Comparison of ENCODE assay signal across 18 cellular contexts in the genomic region with DNA sequence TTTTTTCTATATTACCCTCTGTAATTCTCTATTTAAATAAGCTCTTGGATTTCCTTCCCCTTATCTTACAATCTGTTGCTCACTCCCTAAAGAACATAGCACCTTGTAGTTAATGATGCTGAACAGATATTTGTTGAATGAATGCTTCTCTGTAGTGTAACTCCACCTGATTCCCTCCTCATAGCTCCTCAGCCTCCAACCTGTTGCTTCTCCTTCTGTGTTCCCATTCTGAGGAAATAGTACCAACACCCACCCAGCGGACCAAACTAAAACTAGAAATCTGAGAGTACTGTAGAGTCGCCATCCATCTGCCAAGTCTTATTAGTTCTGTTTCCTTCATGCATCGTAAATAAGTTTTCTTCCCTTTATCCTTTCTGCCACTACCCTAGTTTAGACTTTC.
"Had no signal": no experiment of that assay in that cellular context is flagged by ENCODE, and none has a peak within 500 bp of the region (broad histone marks: within the 10 kb centered on the region; RNA-seq: fewer than 3 reads in every experiment).

No MANE protein-coding gene starts in this region.

- ATAC-seq: foreskin keratinocyte; gastroesophageal sphincter; heart left ventricle; left cardiac atrium; left lung; left ventricle myocardium superior; lower lobe of right lung; naive thymus-derived CD4-positive, alpha-beta T cell; natural killer cell had no signal

- H3K36me3 ChIP-seq: esophagus muscularis mucosa, gastroesophageal sphincter, heart left ventricle, left lung, lower lobe of right lung had no signal

- DNase-seq: dermis blood vessel endothelial cell; dorsolateral prefrontal cortex; effector CD4-positive, alpha-beta T cell; effector memory CD4-positive, alpha-beta T cell; foreskin keratinocyte; heart left ventricle; left cardiac atrium; left lung; left ventricle myocardium superior; lower lobe of right lung; mesenchymal stem cell; midbrain; naive thymus-derived CD4-positive, alpha-beta T cell; natural killer cell had no signal

- H3K9me3 ChIP-seq: esophagus muscularis mucosa, gastroesophageal sphincter, left lung, lower lobe of right lung had no signal

- H3K4me1 ChIP-seq: esophagus muscularis mucosa, foreskin keratinocyte, gastroesophageal sphincter, left lung, lower lobe of right lung had no signal

- H3K27ac ChIP-seq: coronary artery, dorsolateral prefrontal cortex, esophagus muscularis mucosa, foreskin keratinocyte, gastroesophageal sphincter, heart left ventricle, hepatocyte, left lung, lower lobe of right lung had no signal

- H3K27me3 ChIP-seq: dorsolateral prefrontal cortex, esophagus muscularis mucosa, gastroesophageal sphincter, hepatocyte, left lung had no signal

- H3K4me3 ChIP-seq: coronary artery, dorsolateral prefrontal cortex, esophagus muscularis mucosa, gastroesophageal sphincter, heart left ventricle, hepatocyte, left lung, lower lobe of right lung had no signal
